ENCODE assay signal across 8 cellular contexts in the genomic region with DNA sequence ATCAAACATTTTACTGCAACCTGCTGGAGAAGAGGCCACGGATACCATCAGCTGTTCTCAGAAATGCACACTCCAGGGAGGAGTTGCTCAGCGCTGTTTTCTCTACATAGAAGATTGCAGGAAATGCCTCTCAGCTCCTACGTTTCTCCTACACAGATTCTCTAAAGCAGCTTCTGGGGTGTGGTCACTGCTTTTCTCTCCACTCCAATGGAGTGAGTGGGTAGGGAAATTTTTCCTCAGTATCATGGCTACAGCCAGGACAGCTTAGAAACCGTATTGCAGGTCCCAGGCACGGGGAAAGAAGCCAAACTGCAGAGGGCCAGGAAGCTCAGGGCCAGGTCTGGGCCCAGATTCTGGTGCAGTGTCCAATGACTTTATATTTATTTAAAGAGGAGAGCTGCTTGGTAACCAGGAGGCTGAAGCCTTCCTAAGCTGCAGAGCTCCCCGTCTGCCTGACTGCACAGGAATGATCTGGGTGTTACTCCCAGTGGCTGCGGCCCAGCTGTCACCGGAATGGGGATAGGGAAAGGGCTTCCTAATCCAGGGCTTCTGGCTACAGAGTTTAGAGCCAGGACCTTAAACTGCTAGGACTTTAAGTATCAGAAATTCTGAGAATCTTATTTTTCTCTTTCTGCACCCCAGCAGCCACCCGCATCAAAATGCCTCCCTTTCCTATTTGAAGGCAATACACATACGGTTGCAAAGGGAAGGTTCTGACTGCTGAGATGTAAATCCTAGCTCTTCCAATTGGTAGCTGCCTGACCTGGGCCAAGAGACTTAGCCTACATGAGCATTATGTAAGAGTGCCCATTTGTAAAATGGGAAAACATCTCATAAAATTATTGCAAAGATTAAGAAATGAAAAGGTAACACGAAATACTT. TPM values are rescaled to one million over a fixed set of nuclear protein-coding genes. Genes with fewer than 3 reads are reported as not detected.
DNase-seq lines count a peak whose midpoint lies in the region; ATAC-seq and TF ChIP-seq lines count a peak whose summit lies in the region.

No MANE protein-coding gene starts in this region.

- no peak for TF ChIP-seq CTCF in Peyer's patch (IDR thresholded peaks at IDR 0.05)
- no peak for TF ChIP-seq CTCF in upper lobe of right lung (IDR thresholded peaks at IDR 0.05)

- H3K27me3 ChIP-seq in Peyer's patch (no peaks in the 10 kb centered on the region), upper lobe of right lung (no peaks in the 10 kb centered on the region)
- H3K27me3 ChIP-seq in effector memory CD4-positive, alpha-beta T cell (replicated peaks; ENCODE audit: control insufficient read depth, insufficient read depth, low read length, poor library complexity, severe bottlenecking) = no peaks in the 10 kb centered on the region

- DNase-seq in GM03348 (ENCODE audit: low spot score) = peak; percentile 61
- DNase-seq in Peyer's patch = no peak
- no peak for DNase-seq in effector memory CD4-positive, alpha-beta T cell
- no peak for DNase-seq in upper lobe of right lung
- no peak for DNase-seq in NCI-H187 (lab: John Stamatoyannopoulos, UW)

- H3K36me3 ChIP-seq in Peyer's patch (no peaks in the 10 kb centered on the region), mesodermal cell (ENCODE audit: control insufficient read depth, insufficient read depth, low read length) (no peaks in the 10 kb centered on the region), upper lobe of right lung (no peaks in the 10 kb centered on the region)
- no peaks in the 10 kb centered on the region for H3K36me3 ChIP-seq in effector memory CD4-positive, alpha-beta T cell (ENCODE audit: control insufficient read depth, insufficient read depth, low read length)

- no peaks in the 10 kb centered on the region for H3K9me3 ChIP-seq in Peyer's patch
- H3K9me3 ChIP-seq in effector memory CD4-positive, alpha-beta T cell (ENCODE audit: control insufficient read depth, low read length) = no peaks in the 10 kb centered on the region
- H3K9me3 ChIP-seq in mesodermal cell (ENCODE audit: control insufficient read depth, low read length) = no peaks in the 10 kb centered on the region
- H3K9me3 ChIP-seq in upper lobe of right lung = no peaks in the 10 kb centered on the region

- ATAC-seq in upper lobe of right lung (no peak), GM21825 (IDR thresholded peaks at IDR 0.05; ENCODE audit: unreplicated experiment) (no peak), HG03439 (IDR thresholded peaks at IDR 0.05; ENCODE audit: unreplicated experiment) (no peak)

- TF ChIP-seq POLR2A in Peyer's patch (IDR thresholded peaks at IDR 0.05) = no peak

- H3K27ac ChIP-seq in Peyer's patch (peak overlapping the region; percentile 96 to 100 (median 98)), mesodermal cell (ENCODE audit: low read depth, low read length, severe bottlenecking) (peak overlapping the region; percentile 72), upper lobe of right lung (peak overlapping the region; percentile 94)
- H3K27ac ChIP-seq in effector memory CD4-positive, alpha-beta T cell (ENCODE audit: insufficient read depth, low read length, poor library complexity, severe bottlenecking) = peak overlapping the region; percentile 90

- intact Hi-C loops in upper lobe of right lung (cut with DNase I) = no loop called here

- WGBS in mesodermal cell (ENCODE audit: insufficient coverage in 2 of 2), 2 experiments = 47 to 62% methylated on average over 8 to 9 of the region's 11 CpGs

- H3K4me3 ChIP-seq in Peyer's patch (peak overlapping the region in 2 of 4 donors; percentile 98 to 99), mesodermal cell (ENCODE audit: extremely low read depth, insufficient read depth, low read length, poor library complexity, severe bottlenecking) (peak overlapping the region; percentile 79), upper lobe of right lung (peak overlapping the region; percentile 95)
- peak overlapping the region; percentile 70 for H3K4me3 ChIP-seq in effector memory CD4-positive, alpha-beta T cell (ENCODE audit: insufficient read depth, low read depth, low read length, poor library complexity, severe bottlenecking)

- H3K4me1 ChIP-seq in Peyer's patch (peaks cover 0 to 36% (median 11%) of the 10 kb centered on the region in 4 donors), mesodermal cell (ENCODE audit: control insufficient read depth, insufficient read depth, low read length, poor library complexity, severe bottlenecking) (peaks cover 42% of the 10 kb centered on the region), upper lobe of right lung (peaks cover 40% of the 10 kb centered on the region)
- peaks cover 45% of the 10 kb centered on the region for H3K4me1 ChIP-seq in effector memory CD4-positive, alpha-beta T cell (ENCODE audit: control insufficient read depth, insufficient read depth, low read length, poor library complexity, severe bottlenecking)

RNA-seq across cellular contexts. Expression of a gene that starts 1.4 kb away (rescaled TPM):
- total RNA-seq in Peyer's patch = 100 to 1,000 TPM; 251 to 586 (median 269) TPM
- 165 TPM for polyA plus RNA-seq in mesodermal cell (2013, experiment 1 of 2)
- polyA plus RNA-seq in mesodermal cell (2013, experiment 2 of 2) = 138 TPM
- total RNA-seq in upper lobe of right lung = 358 TPM

RNA-seq across cellular contexts. Expression of a gene that starts 46.5 kb away (rescaled TPM):
- total RNA-seq in Peyer's patch = 10 to 100 TPM; 27.0 to 55.3 (median 28.3) TPM
- 14.9 TPM for polyA plus RNA-seq in mesodermal cell (2013, experiment 1 of 2)
- 16.2 TPM for polyA plus RNA-seq in mesodermal cell (2013, experiment 2 of 2)
- total RNA-seq in upper lobe of right lung = 21.8 TPM
